ENCODE assay signal across 8 cellular contexts in genomic region chr19:34254552-34255432, GRCh38. TPM values are rescaled to one million over a fixed set of nuclear protein-coding genes. Genes with fewer than 3 reads are reported as not detected.
DNase-seq lines count a peak whose midpoint lies in the region; ATAC-seq and TF ChIP-seq lines count a peak whose summit lies in the region.

Gene GARRE1 (plus strand): TSS chr19:34254554. CDS start chr19:34300474, 45,920 bp downstream.

- H3K27me3 ChIP-seq in HCT116 (ENCODE audit: insufficient read depth, low read length) (no peaks in the 10 kb centered on the region), mesendoderm (ENCODE audit: insufficient read depth, low read length, poor library complexity) (no peaks in the 10 kb centered on the region)

- H3K27me3 Mint-ChIP-seq in effector memory CD8-positive, alpha-beta T cell: no peaks in the 10 kb centered on the region

- POLR2A ChIA-PET in HCT116 (lab: Charles Lee): no interaction called here

- intact Hi-C loops in HCT116 (cut with micrococcal nuclease): no loop called here

- H3K9me3 Mint-ChIP-seq in effector memory CD8-positive, alpha-beta T cell: no peaks in the 10 kb centered on the region
- H3K9me3 Mint-ChIP-seq in stimulated activated effector memory CD8-positive, alpha-beta T cell treated with anti-CD3 and anti-CD28 coated beads, Interleukin-12 subunit alpha, Interleukin-12 subunit beta, amount 100 ng/mL, for 72 hours: no peaks in the 10 kb centered on the region

- no peak for TF ChIP-seq CTCF in GM13977 (IDR thresholded peaks at IDR 0.05; ENCODE audit: extremely low read depth, insufficient read depth, missing control alignments)
- no peak for TF ChIP-seq CTCF in HCT116 (IDR thresholded peaks at IDR 0.05 in 2 of 3, conservative IDR thresholded peaks at IDR 0.05 in 1 of 3; ENCODE audit: borderline replicate concordance in 1 of 3, insufficient read depth in 1 of 3, low read depth in 2 of 3, low read length in 2 of 3)
- no peak for TF ChIP-seq CTCF in NB4 (IDR thresholded peaks at IDR 0.05; ENCODE audit: low read depth, low read length)

- ATAC-seq in HCT116: peak; percentile 91
- peak; percentile 94 for ATAC-seq in effector memory CD8-positive, alpha-beta T cell (replicated peaks)
- peak; percentile 97 for ATAC-seq in stimulated activated effector memory CD8-positive, alpha-beta T cell treated with anti-CD3 and anti-CD28 coated beads, Interleukin-12 subunit alpha, Interleukin-12 subunit beta, amount 100 ng/mL, for 72 hours

- H3K9ac ChIP-seq in HCT116 (ENCODE audit: low read length) (peak within 1 kb of the TSS; percentile 85), mesendoderm (ENCODE audit: low read length) (peak within 1 kb of the TSS; percentile 88)

- peak within 1 kb of the TSS; percentile 95 for H3K56ac ChIP-seq in mesendoderm (ENCODE audit: low read length)

- no peaks in the 10 kb centered on the region for H3K79me1 ChIP-seq in mesendoderm (ENCODE audit: low read length)

- H3K18ac ChIP-seq in mesendoderm (ENCODE audit: low read length): peak within 1 kb of the TSS; percentile 81

- no peak within 1 kb of the TSS for H4K5ac ChIP-seq in mesendoderm (ENCODE audit: low read length)

- RAD21 ChIA-PET in HCT116 (lab: Charles Lee; ENCODE audit: low non-redundant PET in 1 of 2, low total read pairs in 2 of 2, uncharacterized antibody in 2 of 2, unreplicated experiment in 2 of 2): no interaction called here

- WGBS in mesendoderm (ENCODE audit: extremely low coverage, insufficient coverage, low lambda C conversion rate): no CpG with 5 or more reads among the region's 112 CpGs

- DNase-seq in GM13977 (ENCODE audit: low spot score): peak; percentile 94
- no peak for DNase-seq in HCT116 (ENCODE audit: low read depth, low spot score)
- peak; percentile 59 for DNase-seq in NB4 (ENCODE audit: low read depth)
- DNase-seq in activated CD4-positive, alpha-beta T cell treated with anti-CD3 and anti-CD28 coated beads, Interleukin-2, amount 50 U/mL, for 4 hours: peak; percentile 73 to 74
- DNase-seq in effector memory CD8-positive, alpha-beta T cell: peak; percentile 5 to 82 (median 35)
- DNase-seq in mesendoderm: peak; percentile 54
- peak; percentile 21 to 77 for DNase-seq in stimulated activated effector memory CD8-positive, alpha-beta T cell treated with anti-CD3 and anti-CD28 coated beads, Interleukin-12 subunit alpha, Interleukin-12 subunit beta, amount 100 ng/mL, for 72 hours (ENCODE audit: low spot score in 2 of 2)
- DNase-seq in cortex of kidney (lab: John Stamatoyannopoulos, UW): no peak

- H3K4ac ChIP-seq in mesendoderm (ENCODE audit: low read depth, low read length): peak within 1 kb of the TSS; percentile 90

- no peak within 1 kb of the TSS for H2BK120ac ChIP-seq in mesendoderm (ENCODE audit: low read depth, low read length)

- H2AK5ac ChIP-seq in mesendoderm (ENCODE audit: low read length): no peak within 1 kb of the TSS

- no peak within 1 kb of the TSS for H2BK5ac ChIP-seq in mesendoderm (ENCODE audit: low read length)

- H3K27ac ChIP-seq in HCT116 (ENCODE audit: low read depth, low read length) (peak within 1 kb of the TSS; percentile 82), mesendoderm (ENCODE audit: low read depth, low read length) (peak within 1 kb of the TSS; percentile 71)

- no peak within 1 kb of the TSS for H4K8ac ChIP-seq in mesendoderm (ENCODE audit: low read depth, low read length)

- no peak within 1 kb of the TSS for H3K23ac ChIP-seq in mesendoderm (ENCODE audit: low read length)

- no peaks in the 10 kb centered on the region for H3K9me2 ChIP-seq in HCT116 (ENCODE audit: insufficient read depth)

- H3K36me3 ChIP-seq in HCT116 (ENCODE audit: control insufficient read depth in 1 of 2, insufficient read depth in 2 of 2, low read length in 2 of 2) (no peaks in the 10 kb centered on the region), mesendoderm (ENCODE audit: control insufficient read depth, insufficient read depth, low read length) (no peaks in the 10 kb centered on the region)

- H3K4me2 ChIP-seq in HCT116 (ENCODE audit: low read length) (peak within 1 kb of the TSS; percentile 86), mesendoderm (ENCODE audit: low read length) (peak within 1 kb of the TSS; percentile 93)

- peak within 1 kb of the TSS; percentile 95 to 98 for H3K27ac Mint-ChIP-seq in effector memory CD8-positive, alpha-beta T cell
- peak within 1 kb of the TSS; percentile 91 for H3K27ac Mint-ChIP-seq in stimulated activated effector memory CD8-positive, alpha-beta T cell treated with anti-CD3 and anti-CD28 coated beads, Interleukin-12 subunit alpha, Interleukin-12 subunit beta, amount 100 ng/mL, for 72 hours

- H2AFZ ChIP-seq in HCT116 (ENCODE audit: low read depth, low read length, poor library complexity, severe bottlenecking): peak within 1 kb of the TSS; percentile 76

- H3K4me1 Mint-ChIP-seq in effector memory CD8-positive, alpha-beta T cell (ENCODE audit: low read depth in 2 of 2): peaks cover 19 to 29% of the 10 kb centered on the region in 2 donors
- peaks cover 23% of the 10 kb centered on the region for H3K4me1 Mint-ChIP-seq in stimulated activated effector memory CD8-positive, alpha-beta T cell treated with anti-CD3 and anti-CD28 coated beads, Interleukin-12 subunit alpha, Interleukin-12 subunit beta, amount 100 ng/mL, for 72 hours

- H3K4me1 ChIP-seq in HCT116 (ENCODE audit: control insufficient read depth in 1 of 2, insufficient read depth in 2 of 2, low read length in 2 of 2): peaks cover 11 to 27% of the 10 kb centered on the region in 2 experiments; a peak in 3 of 4 replicates
- no peaks in the 10 kb centered on the region for H3K4me1 ChIP-seq in mesendoderm (ENCODE audit: control insufficient read depth, low read depth, low read length)

- H4K20me1 ChIP-seq in HCT116 (ENCODE audit: insufficient read depth): no peaks in the 10 kb centered on the region

- peaks cover 13% of the 10 kb centered on the region for H3K36me3 Mint-ChIP-seq in effector memory CD8-positive, alpha-beta T cell (ENCODE audit: insufficient read depth)
- H3K36me3 Mint-ChIP-seq in stimulated activated effector memory CD8-positive, alpha-beta T cell treated with anti-CD3 and anti-CD28 coated beads, Interleukin-12 subunit alpha, Interleukin-12 subunit beta, amount 100 ng/mL, for 72 hours: peaks cover 6% of the 10 kb centered on the region

- H3K4me3 Mint-ChIP-seq in effector memory CD8-positive, alpha-beta T cell: peak within 1 kb of the TSS; percentile 87 to 91
- H3K4me3 Mint-ChIP-seq in stimulated activated effector memory CD8-positive, alpha-beta T cell treated with anti-CD3 and anti-CD28 coated beads, Interleukin-12 subunit alpha, Interleukin-12 subunit beta, amount 100 ng/mL, for 72 hours: peak within 1 kb of the TSS; percentile 84

- TF ChIP-seq RAD21 in HCT116 (IDR thresholded peaks at IDR 0.05; ENCODE audit: low read depth): no peak

- CTCF ChIA-PET in HCT116 (lab: Charles Lee): no interaction called here

- no TSS peak for BruUV-seq in HCT116 (replicated peaks; lab: Mats Ljungman, UMichigan)

- no peak within 1 kb of the TSS for H2BK15ac ChIP-seq in mesendoderm (replicated peaks; ENCODE audit: low read depth)

- no peaks in the 10 kb centered on the region for H3K9me3 ChIP-seq in HCT116 (ENCODE audit: control insufficient read depth in 1 of 2, insufficient read depth in 1 of 2, low read depth in 1 of 2, low read length in 2 of 2)

- H3K79me2 ChIP-seq in HCT116 (ENCODE audit: insufficient read depth, low read length) (peaks cover 34% of the 10 kb centered on the region), mesendoderm (ENCODE audit: control insufficient read depth, insufficient read depth, low read length) (peaks cover 3% of the 10 kb centered on the region)

- H3K4me3 ChIP-seq in HCT116 (replicated peaks in 1 of 2; ENCODE audit: low read depth in 1 of 2, low read length in 2 of 2): peak within 1 kb of the TSS; percentile 77 to 85
- peak within 1 kb of the TSS; percentile 66 for H3K4me3 ChIP-seq in NB4 (ENCODE audit: low read depth, low read length)
- peak within 1 kb of the TSS; percentile 90 for H3K4me3 ChIP-seq in mesendoderm (ENCODE audit: low read length)

- TF ChIP-seq POLR2A in HCT116 (IDR thresholded peaks at IDR 0.05; ENCODE audit: borderline replicate concordance, extremely low read depth, insufficient read depth, insufficient read length) (no peak), NB4 (IDR thresholded peaks at IDR 0.05; ENCODE audit: extremely low read depth, insufficient read length) (no peak)

- in situ Hi-C loops in GM13977 (cut with MboI; ENCODE audit: low pct_unique_long_range_greater_than_20kb, low sequenced_read_pairs, unreplicated experiment): no loop called here

TF ChIP-seq in HCT116, 20 proteins besides CTCF, POLR2A, EP300 and RAD21 (continues in another document):
- TF ChIP-seq REST (IDR thresholded peaks at IDR 0.05; ENCODE audit: low read depth) (no peak), MAX (IDR thresholded peaks at IDR 0.05) (peak; percentile 50; the same call in 1 of the 2 replicates), JUND (IDR thresholded peaks at IDR 0.05) (no peak), ZFX (IDR thresholded peaks at IDR 0.05) (peak; percentile 79)

RNA-seq across cellular contexts. Expression of gene GARRE1, which starts in this region (rescaled TPM):
- 16.9 TPM for total RNA-seq in HCT116 (2021; ENCODE audit: unreplicated experiment)
- 9.1 and 10.8 TPM in 2 replicates for polyA plus RNA-seq in HCT116 (2012)
- 25.6 TPM for polyA plus RNA-seq in mesendoderm (2013, experiment 1 of 2)
- polyA plus RNA-seq in mesendoderm (2013, experiment 2 of 2): 24.6 TPM

Comparison
In these comparisons a context has a peak if more than half of its experiments do, and no peak if none do; other contexts are left out.
1. DNase-seq: peak in GM13977 (single experiment), NB4 (single experiment), activated CD4-positive, alpha-beta T cell treated with anti-CD3 and anti-CD28 coated beads, Interleukin-2, amount 50 U/mL, for 4 hours (2 of 2), effector memory CD8-positive, alpha-beta T cell (3 of 3), mesendoderm (single experiment) and stimulated activated effector memory CD8-positive, alpha-beta T cell treated with anti-CD3 and anti-CD28 coated beads, Interleukin-12 subunit alpha, Interleukin-12 subunit beta, amount 100 ng/mL, for 72 hours (2 of 2); none in HCT116 (single experiment) and cortex of kidney (single experiment).
2. Peak in every context shown above with its lines, with median percentiles within 50 percentile points of each other: ATAC-seq and H3K4me3 ChIP-seq.